Comparison of ENCODE assay signal across 19 cellular contexts in the genomic region with DNA sequence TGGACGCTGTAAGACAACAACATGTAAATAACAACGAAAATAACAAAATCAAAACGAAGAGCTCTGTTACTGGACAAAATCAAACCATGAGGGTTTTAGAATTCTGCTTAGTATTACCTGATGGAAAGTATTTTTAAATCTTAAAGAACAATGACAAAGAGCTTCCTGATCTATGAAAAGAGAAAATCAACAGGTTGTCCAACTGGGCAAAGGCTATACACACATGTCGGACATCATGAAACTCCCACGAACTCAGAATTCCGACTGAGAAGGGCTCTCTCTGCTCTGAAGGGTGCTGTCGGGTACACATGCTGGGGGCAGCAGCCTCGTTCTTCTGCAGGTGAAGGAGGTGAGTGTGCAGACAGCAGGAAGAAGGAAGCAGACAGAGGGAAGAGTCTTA.
"Had no signal": no experiment of that assay in that cellular context is flagged by ENCODE, and none has a peak within 500 bp of the region (broad histone marks: within the 10 kb centered on the region; RNA-seq: fewer than 3 reads in every experiment).

No MANE protein-coding gene starts in this region.

- H3K27ac ChIP-seq: dorsolateral prefrontal cortex, lower lobe of right lung, prostate gland, right atrium auricular region, thoracic aorta, tibial nerve, upper lobe of left lung had no signal

- H3K27me3 ChIP-seq: dorsolateral prefrontal cortex, right atrium auricular region, tibial nerve, upper lobe of left lung had no signal

- ATAC-seq: left ventricle myocardium superior; lower lobe of right lung; naive thymus-derived CD8-positive, alpha-beta T cell; sciatic nerve; stimulated activated memory B cell treated with anti-CD40 and anti-IgM and Interleukin-4, amounts not matched to agents 10 μg/mL and 1 μg/mL and 100 μg/mL, for 72 hours had no signal

- H3K27ac Mint-ChIP-seq: nephron progenitor cell; stimulated activated memory B cell treated with anti-CD40 and anti-IgM and Interleukin-4, amounts not matched to agents 10 μg/mL and 1 μg/mL and 100 μg/mL, for 72 hours; stimulated activated naive CD8-positive, alpha-beta T cell treated with anti-CD3 and anti-CD28 coated beads, Interleukin-15, Interleukin-2, amounts not matched to agents 100 ng/mL and 50 ng/mL, for 24 hours had no signal

- DNase-seq: dorsolateral prefrontal cortex; effector CD4-positive, alpha-beta T cell; left ventricle myocardium superior; lower lobe of right lung; naive thymus-derived CD8-positive, alpha-beta T cell; nephron progenitor cell; nucleus accumbens; stimulated activated CD4-positive, alpha-beta T cell treated with anti-CD3 and anti-CD28 coated beads, Interleukin-12 subunit alpha, Interleukin-12 subunit beta, amount 100 ng/mL, for 4 hours; stimulated activated CD4-positive, alpha-beta T cell treated with anti-CD3 and anti-CD28 coated beads, Interleukin-2, amount 100 ng/mL, for 24 hours; stimulated activated CD4-positive, alpha-beta T cell treated with anti-CD3 and anti-CD28 coated beads, Interleukin-4, amount 100 ng/mL, for 24 hours; upper lobe of left lung had no signal

- H3K4me3 Mint-ChIP-seq: naive thymus-derived CD8-positive, alpha-beta T cell; nephron progenitor cell; stimulated activated memory B cell treated with anti-CD40 and anti-IgM and Interleukin-4, amounts not matched to agents 10 μg/mL and 1 μg/mL and 100 μg/mL, for 72 hours; stimulated activated naive CD8-positive, alpha-beta T cell treated with anti-CD3 and anti-CD28 coated beads, Interleukin-15, Interleukin-2, amounts not matched to agents 100 ng/mL and 50 ng/mL, for 24 hours had no signal

- H3K9me3 Mint-ChIP-seq: naive thymus-derived CD8-positive, alpha-beta T cell; nephron progenitor cell; stimulated activated memory B cell treated with anti-CD40 and anti-IgM and Interleukin-4, amounts not matched to agents 10 μg/mL and 1 μg/mL and 100 μg/mL, for 72 hours; stimulated activated naive CD8-positive, alpha-beta T cell treated with anti-CD3 and anti-CD28 coated beads, Interleukin-15, Interleukin-2, amounts not matched to agents 100 ng/mL and 50 ng/mL, for 24 hours had no signal

- H3K27me3 Mint-ChIP-seq: naive thymus-derived CD8-positive, alpha-beta T cell; stimulated activated memory B cell treated with anti-CD40 and anti-IgM and Interleukin-4, amounts not matched to agents 10 μg/mL and 1 μg/mL and 100 μg/mL, for 72 hours; stimulated activated naive CD8-positive, alpha-beta T cell treated with anti-CD3 and anti-CD28 coated beads, Interleukin-15, Interleukin-2, amounts not matched to agents 100 ng/mL and 50 ng/mL, for 24 hours had no signal

- H3K4me1 Mint-ChIP-seq: stimulated activated memory B cell treated with anti-CD40 and anti-IgM and Interleukin-4, amounts not matched to agents 10 μg/mL and 1 μg/mL and 100 μg/mL, for 72 hours had no signal

- H3K9me3 ChIP-seq: lower lobe of right lung, prostate gland, right atrium auricular region, thoracic aorta, tibial nerve, upper lobe of left lung had no signal

- H3K4me3 ChIP-seq: dorsolateral prefrontal cortex, lower lobe of right lung, prostate gland, right atrium auricular region, smooth muscle cell, thoracic aorta, tibial nerve, upper lobe of left lung had no signal

- H3K4me1 ChIP-seq: prostate gland had no signal
